26 cellular contexts compared by ENCODE assay signal in the genomic region with DNA sequence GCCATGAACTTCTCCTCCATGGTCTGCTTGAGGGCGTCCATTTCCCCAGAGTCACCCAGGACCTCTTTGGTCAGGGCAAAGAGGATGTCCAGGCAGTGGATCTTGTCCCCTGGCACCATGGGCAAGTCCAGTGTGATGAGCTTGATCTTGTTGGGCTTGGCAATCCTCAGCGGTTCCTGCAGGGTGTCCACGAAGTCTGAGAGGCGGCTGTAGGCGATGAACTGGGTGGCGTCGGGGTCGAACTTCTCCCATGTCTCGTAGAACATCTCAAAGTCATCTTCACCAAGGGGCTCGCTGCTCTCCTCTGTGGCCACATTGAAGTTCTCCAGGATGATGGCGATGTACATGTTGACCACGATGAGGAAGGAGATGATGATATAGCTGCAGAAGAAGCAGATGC. TPM values are rescaled to one million over a fixed set of nuclear protein-coding genes. Genes with fewer than 3 reads are reported as not detected.
"Had no signal": no experiment of that assay in that cellular context is flagged by ENCODE, and none has a peak within 500 bp of the region (broad histone marks: within the 10 kb centered on the region; RNA-seq: fewer than 3 reads in every experiment).

No MANE protein-coding gene starts in this region.

- H3K4me3 ChIP-seq: MG63, SJCRH30 had no signal

- H3K4me1 ChIP-seq: SJCRH30 had no signal

- DNase-seq: IMR-90, Karpas-422, KG1, MG63, NCI-H1092, NCI-H1105 treated with DMSO at 0.1 percent for 48 hours, NCI-H1417 treated with DMSO at 0.1 percent for 48 hours, NCI-H146, NCI-H1694 treated with DMSO at 0.1 percent for 48 hours, NCI-H1930, NCI-H2081, NCI-H2107, NCI-H2171, NCI-H226, NCI-H446, NCI-H510A, NCI-H524 treated with DMSO at 0.1 percent for 48 hours, NCI-H69, NCI-H774, RPMI8226, SHP77, SJCRH30 had no signal

- FAIRE-seq: HepG2, RCC 7860 had no signal

- H3K9me3 ChIP-seq: MG63, SJCRH30 had no signal

- ATAC-seq: HepG2, SK-N-SH treated with all-trans-retinoic acid at 6 μM for 48 hours had no signal

- H3K27ac ChIP-seq: SJCRH30 had no signal

- H3K27me3 ChIP-seq: MG63, SJCRH30 had no signal

- H3K36me3 ChIP-seq: MG63, SJCRH30 had no signal

RNA-seq across cellular contexts. Expression of a gene that starts 9.0 kb away (rescaled TPM):
- total RNA-seq: HepG2, HT-29, IMR-90 had no signal
- polyA plus RNA-seq: HepG2, IMR-90 had no signal

RNA-seq across cellular contexts. Expression of a gene that starts 22.5 kb away (rescaled TPM):
- total RNA-seq: HepG2, HT-29, IMR-90, SJCRH30 had no signal
- polyA plus RNA-seq: HepG2, IMR-90 had no signal

RNA-seq across cellular contexts. Expression of a gene that starts 30.1 kb away (rescaled TPM):
- total RNA-seq: HepG2, HT-29, IMR-90, SJCRH30 had no signal
- polyA plus RNA-seq: HepG2, IMR-90 had no signal

RNA-seq across cellular contexts. Expression of a gene that starts 31.6 kb away (rescaled TPM):
- total RNA-seq: HT-29, IMR-90 had no signal
- polyA plus RNA-seq: IMR-90 had no signal

RNA-seq across cellular contexts. Expression of a gene that starts 44.8 kb away (rescaled TPM):
- total RNA-seq: HepG2, HT-29, IMR-90, SJCRH30 had no signal
- polyA plus RNA-seq: HepG2, IMR-90 had no signal
